Comparison of ENCODE assay signal across 8 cellular contexts in genomic region chr1:40817791-40818263, GRCh38. TPM values are rescaled to one million over a fixed set of nuclear protein-coding genes. Genes with fewer than 3 reads are reported as not detected.
DNase-seq lines count a peak whose midpoint lies in the region; ATAC-seq lines count a peak whose summit lies in the region.

No MANE protein-coding gene starts in this region.

- no peaks in the 10 kb centered on the region; the same call in 1 of the 2 replicates for H3K36me3 ChIP-seq in BLaER1

- H3K4me3 ChIP-seq in BLaER1 = peak overlapping the region; percentile 67

- no peaks in the 10 kb centered on the region for H3K9me3 Mint-ChIP-seq in central memory CD8-positive, alpha-beta T cell
- no peaks in the 10 kb centered on the region for H3K9me3 Mint-ChIP-seq in natural killer cell treated with Interleukin-12 subunit alpha and Interleukin-12 subunit beta and Interleukin-15 and Interleukin-18, amount 100 ng/mL, for 72 hours

- H3K27me3 ChIP-seq in BLaER1 = peaks cover 7% of the 10 kb centered on the region; the same call in 1 of the 2 replicates

- no peak overlapping the region for H3K27ac ChIP-seq in BLaER1

- peaks cover 6% of the 10 kb centered on the region for H3K27me3 Mint-ChIP-seq in central memory CD8-positive, alpha-beta T cell
- H3K27me3 Mint-ChIP-seq in natural killer cell treated with Interleukin-12 subunit alpha and Interleukin-12 subunit beta and Interleukin-15 and Interleukin-18, amount 100 ng/mL, for 72 hours = peaks cover 0 to 7% of the 10 kb centered on the region in 2 donors

- H3K4me1 ChIP-seq in BLaER1 = peaks cover 26% of the 10 kb centered on the region

- no peak overlapping the region for H3K9ac ChIP-seq in BLaER1

- H4K20me1 ChIP-seq in BLaER1 = peaks cover 13% of the 10 kb centered on the region

- no peak overlapping the region for H3K27ac Mint-ChIP-seq in central memory CD8-positive, alpha-beta T cell (ENCODE audit: low read depth)
- H3K27ac Mint-ChIP-seq in natural killer cell treated with Interleukin-12 subunit alpha and Interleukin-12 subunit beta and Interleukin-15 and Interleukin-18, amount 100 ng/mL, for 72 hours = no peak overlapping the region

- H3K4me2 ChIP-seq in BLaER1 = peak overlapping the region; percentile 97

- peak; percentile 11 for ATAC-seq in GM21528 (IDR thresholded peaks at IDR 0.05; ENCODE audit: low FRiP score, unreplicated experiment)
- peak; percentile 44 for ATAC-seq in central memory CD8-positive, alpha-beta T cell (replicated peaks; ENCODE audit: extremely low read depth, poor library complexity, severe bottlenecking)
- peak in 1 of 2 donors; percentile 55 for ATAC-seq in natural killer cell treated with Interleukin-12 subunit alpha and Interleukin-12 subunit beta and Interleukin-15 and Interleukin-18, amount 100 ng/mL, for 72 hours
- ATAC-seq in HG02798 (IDR thresholded peaks at IDR 0.05; ENCODE audit: poor library complexity, unreplicated experiment) = no peak
- no peak for ATAC-seq in HG03039 (IDR thresholded peaks at IDR 0.05; ENCODE audit: unreplicated experiment)

- peak overlapping the region; percentile 78 for H3K4me3 Mint-ChIP-seq in central memory CD8-positive, alpha-beta T cell
- H3K4me3 Mint-ChIP-seq in natural killer cell treated with Interleukin-12 subunit alpha and Interleukin-12 subunit beta and Interleukin-15 and Interleukin-18, amount 100 ng/mL, for 72 hours = peak overlapping the region; percentile 64

- H3K36me3 Mint-ChIP-seq in central memory CD8-positive, alpha-beta T cell (ENCODE audit: insufficient read depth) = no peaks in the 10 kb centered on the region
- H3K36me3 Mint-ChIP-seq in natural killer cell treated with Interleukin-12 subunit alpha and Interleukin-12 subunit beta and Interleukin-15 and Interleukin-18, amount 100 ng/mL, for 72 hours = no peaks in the 10 kb centered on the region

- DNase-seq in central memory CD8-positive, alpha-beta T cell (ENCODE audit: low spot score in 2 of 2) = no peak
- DNase-seq in natural killer cell treated with Interleukin-12 subunit alpha and Interleukin-12 subunit beta and Interleukin-15 and Interleukin-18, amount 100 ng/mL, for 72 hours (ENCODE audit: low spot score) = no peak
- DNase-seq in NOMO-1 (lab: John Stamatoyannopoulos, UW; ENCODE audit: unreplicated experiment in 2 of 2) (no peak), AG20443 (ENCODE audit: low spot score) (no peak)

- H3K4me1 Mint-ChIP-seq in central memory CD8-positive, alpha-beta T cell = peaks cover 13% of the 10 kb centered on the region
- peaks cover 0 to 5% of the 10 kb centered on the region in 2 donors for H3K4me1 Mint-ChIP-seq in natural killer cell treated with Interleukin-12 subunit alpha and Interleukin-12 subunit beta and Interleukin-15 and Interleukin-18, amount 100 ng/mL, for 72 hours (ENCODE audit: low read depth in 2 of 2)

- no peaks in the 10 kb centered on the region for H3K9me3 ChIP-seq in BLaER1

RNA-seq across cellular contexts. Expression of gene KCNQ4, which starts 34.2 kb away (rescaled TPM):
- total RNA-seq in natural killer cell treated with Interleukin-12 subunit alpha and Interleukin-12 subunit beta and Interleukin-15 and Interleukin-18, amount 100 ng/mL, for 72 hours = under 1 TPM; 0.24 to 0.56 TPM

RNA-seq across cellular contexts. Expression of gene CITED4, which starts 44.3 kb away (rescaled TPM):
- 1 to 10 TPM; 2.5 to 3.5 TPM for total RNA-seq in natural killer cell treated with Interleukin-12 subunit alpha and Interleukin-12 subunit beta and Interleukin-15 and Interleukin-18, amount 100 ng/mL, for 72 hours

Comparison
In these comparisons a context has a peak if more than half of its experiments do, and no peak if none do; other contexts are left out.
1. ATAC-seq: peak in GM21528 (single experiment) and central memory CD8-positive, alpha-beta T cell (single experiment); none in HG02798 (single experiment) and HG03039 (single experiment).